ENCODE assay signal across 30 cellular contexts in the genomic region with DNA sequence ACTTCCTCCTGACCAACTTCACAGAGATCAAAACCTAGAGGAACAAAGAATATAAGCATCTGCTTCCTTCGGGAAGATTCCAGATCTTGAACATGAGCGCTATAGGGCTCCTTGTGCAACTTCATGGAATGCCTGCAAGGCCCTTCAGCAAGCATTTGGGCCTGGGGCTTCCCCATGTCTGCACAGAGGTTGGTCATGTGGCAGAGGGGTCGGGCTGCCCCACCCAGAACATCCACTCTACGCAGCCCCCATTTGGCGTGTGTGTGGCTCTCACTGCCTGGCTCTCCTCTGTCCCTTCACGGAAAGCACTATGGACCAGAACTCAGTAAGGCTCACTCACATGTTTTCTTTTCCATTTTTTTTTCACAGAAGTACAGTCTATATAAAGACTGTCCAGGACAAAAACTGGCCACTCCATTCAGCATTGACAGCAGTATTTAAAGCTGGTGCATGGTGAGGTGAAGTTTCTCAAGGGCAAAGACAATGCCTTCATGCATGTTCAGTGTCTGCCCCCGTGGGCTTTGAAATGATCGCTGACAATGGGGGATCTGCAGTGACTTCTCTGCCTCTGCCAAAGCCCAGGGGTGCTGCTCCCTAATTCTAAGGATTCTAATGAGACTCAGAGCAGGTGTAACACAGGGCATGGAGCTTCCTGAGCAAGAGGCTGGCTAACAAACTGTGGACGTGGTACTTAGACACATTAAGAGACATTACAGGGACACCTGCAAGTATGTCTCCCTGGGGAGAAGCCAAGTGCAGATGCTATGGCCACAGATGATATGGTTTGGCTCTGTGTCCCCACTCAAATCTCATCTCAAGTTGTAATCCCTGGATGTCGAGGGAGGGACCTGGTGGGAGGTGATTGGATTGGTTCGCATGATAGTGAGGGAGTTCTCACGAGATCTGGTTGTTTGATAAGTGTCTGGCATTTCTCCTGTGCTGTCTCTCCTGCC.
DNase-seq lines count a peak whose midpoint lies in the region; ATAC-seq and TF ChIP-seq lines count a peak whose summit lies in the region.
"Had no signal": no experiment of that assay in that cellular context is flagged by ENCODE, and none has a peak within 500 bp of the region (broad histone marks: within the 10 kb centered on the region; RNA-seq: fewer than 3 reads in every experiment).

No MANE protein-coding gene starts in this region.

- H3K56ac ChIP-seq in IMR-90 (ENCODE audit: extremely low read depth, insufficient read depth, low read length) = no peak overlapping the region

- no peaks in the 10 kb centered on the region for H3K9me3 Mint-ChIP-seq in endodermal cell
- H3K9me3 Mint-ChIP-seq: brain; effector memory CD8-positive, alpha-beta T cell; natural killer cell treated with Interleukin-12 subunit alpha and Interleukin-12 subunit beta and Interleukin-15 and Interleukin-18, amount 100 ng/mL, for 72 hours had no signal

- H3K4me1 ChIP-seq in IMR-90 (ENCODE audit: control insufficient read depth, insufficient read depth, low read length) (peaks cover 11% of the 10 kb centered on the region), endodermal cell (ENCODE audit: control insufficient read depth, insufficient read depth, low read length) (no peaks in the 10 kb centered on the region)
- H3K4me1 ChIP-seq: A549, colonic mucosa, pancreas had no signal

- no peak overlapping the region for H4K8ac ChIP-seq in IMR-90 (ENCODE audit: low read depth in 2 of 2, low read length in 2 of 2)

- H3K4me3 ChIP-seq in IMR-90 (ENCODE audit: insufficient read depth, low read depth, low read length) = no peak overlapping the region
- no peak overlapping the region for H3K4me3 ChIP-seq in endodermal cell (ENCODE audit: low read length)
- H3K4me3 ChIP-seq: A549, colonic mucosa, esophagus muscularis mucosa, GM12878, hepatocyte, pancreas, transverse colon had no signal

- H2AFZ ChIP-seq in IMR-90 (replicated peaks; ENCODE audit: low read length, poor library complexity) = no peak overlapping the region
- H2AFZ ChIP-seq: hepatocyte had no signal

- H3K27ac Mint-ChIP-seq in endodermal cell = no peak overlapping the region
- H3K27ac Mint-ChIP-seq: effector memory CD8-positive, alpha-beta T cell; natural killer cell treated with Interleukin-12 subunit alpha and Interleukin-12 subunit beta and Interleukin-15 and Interleukin-18, amount 100 ng/mL, for 72 hours; T-helper 17 cell had no signal

- in situ Hi-C loops in IMR-90 (cut with MboI; ENCODE audit: low sequenced_read_pairs) = no loop called here

- H3K9ac ChIP-seq in IMR-90 (ENCODE audit: low read depth, low read length) (no peak overlapping the region), endodermal cell (ENCODE audit: extremely low read depth, low read length, poor library complexity, severe bottlenecking) (no peak overlapping the region)
- H3K9ac ChIP-seq: SK-N-SH had no signal

- peak overlapping the region; percentile 19 for H2AK9ac ChIP-seq in IMR-90 (replicated peaks; ENCODE audit: low read depth, low read length, poor library complexity)

- H3K27me3 ChIP-seq in IMR-90 (ENCODE audit: control insufficient read depth, insufficient read depth, low read length) = no peaks in the 10 kb centered on the region
- no peaks in the 10 kb centered on the region for H3K27me3 ChIP-seq in endodermal cell (ENCODE audit: control insufficient read depth, insufficient read depth, low read length, poor library complexity, severe bottlenecking)
- H3K27me3 ChIP-seq: BE2C, colonic mucosa, esophagus muscularis mucosa, hepatocyte, pancreas, transverse colon had no signal

- DNase-seq in activated CD8-positive, alpha-beta memory T cell treated with anti-CD3 and anti-CD28 coated beads for 24 hours = peak; percentile 26
- DNase-seq in activated CD8-positive, alpha-beta memory T cell treated with anti-CD3 and anti-CD28 coated beads, Interleukin-2, amount 50 U/mL, for 48 hours = no peak
- DNase-seq in IMR-90 = no peak
- peak; percentile 29 for DNase-seq in endodermal cell
- DNase-seq in stimulated activated CD8-positive, alpha-beta memory T cell treated with anti-CD3 and anti-CD28 coated beads, Interleukin-4, amount 100 ng/mL, for 48 hours = peak; percentile 18
- DNase-seq in activated CD4-positive, alpha-beta T cell treated with anti-CD3 and anti-CD28 coated beads, Interleukin-2, amount 50 U/mL, for 48 hours = no peak
- DNase-seq: activated CD4-positive, alpha-beta T cell treated with anti-CD3 and anti-CD28 coated beads for 48 hours; activated gamma-delta T cell; BE2C; colonic mucosa; COR-L47; DND-41; effector memory CD8-positive, alpha-beta T cell; foreskin melanocyte; Kasumi-1; MV-4-11; NCI-H524 treated with DMSO at 0.1 percent for 48 hours; SK-N-SH; T-helper 17 cell; transverse colon had no signal

- peaks cover 33% of the 10 kb centered on the region for H3K36me3 Mint-ChIP-seq in endodermal cell (ENCODE audit: low read depth)
- H3K36me3 Mint-ChIP-seq: natural killer cell treated with Interleukin-12 subunit alpha and Interleukin-12 subunit beta and Interleukin-15 and Interleukin-18, amount 100 ng/mL, for 72 hours had no signal

- no peak overlapping the region for H2BK5ac ChIP-seq in IMR-90 (ENCODE audit: low read depth, low read length, poor library complexity, severe bottlenecking)

- H3K4me1 Mint-ChIP-seq in endodermal cell = peaks cover 4% of the 10 kb centered on the region

- H2BK15ac ChIP-seq in IMR-90 (ENCODE audit: low read depth, low read length) = no peak overlapping the region

- H3K9me1 ChIP-seq in IMR-90 (ENCODE audit: insufficient read depth, low read length) = peaks cover 28% of the 10 kb centered on the region

- no peaks in the 10 kb centered on the region for H4K20me1 ChIP-seq in IMR-90 (ENCODE audit: insufficient read depth, low read length)

- peak overlapping the region; percentile 6; the same call in 1 of the 2 replicates for H2BK20ac ChIP-seq in IMR-90 (ENCODE audit: low read depth, low read length)

- POLR2A ChIA-PET in IMR-90 (lab: Charles Lee; ENCODE audit: unreplicated experiment) = no interaction called here

- H4K91ac ChIP-seq in IMR-90 (ENCODE audit: insufficient read depth, low read depth, low read length) = no peak overlapping the region

- TF ChIP-seq RAD21 in IMR-90 (IDR thresholded peaks at IDR 0.05; ENCODE audit: low read length) = no peak

- no peak overlapping the region for H3K4me2 ChIP-seq in IMR-90 (ENCODE audit: low read depth, low read length)
- H3K4me2 ChIP-seq: A549, hepatocyte, SK-N-SH had no signal

- H3K23ac ChIP-seq in IMR-90 (ENCODE audit: low read depth, low read length) = no peak overlapping the region

- no peaks in the 10 kb centered on the region for H3K27me3 Mint-ChIP-seq in endodermal cell (ENCODE audit: insufficient read depth)
- H3K27me3 Mint-ChIP-seq: brain; effector memory CD8-positive, alpha-beta T cell; natural killer cell treated with Interleukin-12 subunit alpha and Interleukin-12 subunit beta and Interleukin-15 and Interleukin-18, amount 100 ng/mL, for 72 hours; T-helper 17 cell had no signal

- no peak for TF ChIP-seq POLR2A in IMR-90 (IDR thresholded peaks at IDR 0.05; ENCODE audit: low read depth, low read length)

- CTCF ChIA-PET in IMR-90 (lab: Yijun Ruan, JAX) = no interaction called here

- H3K36me3 ChIP-seq in IMR-90 (ENCODE audit: control insufficient read depth, insufficient read depth, low read length) (peaks cover 55% of the 10 kb centered on the region), endodermal cell (ENCODE audit: control insufficient read depth, insufficient read depth, low read length) (peaks cover 17% of the 10 kb centered on the region)
- H3K36me3 ChIP-seq: colonic mucosa, transverse colon had no signal

- H3K4ac ChIP-seq in IMR-90 (ENCODE audit: low read depth, low read length) = no peak overlapping the region; the same call in 1 of the 2 replicates

- H3K9me3 ChIP-seq in IMR-90 (ENCODE audit: control insufficient read depth, insufficient read depth, low read length) = no peaks in the 10 kb centered on the region
- H3K9me3 ChIP-seq in endodermal cell (ENCODE audit: control insufficient read depth, low read length) = no peaks in the 10 kb centered on the region
- H3K9me3 ChIP-seq: A549, BE2C, colonic mucosa, esophagus muscularis mucosa, pancreas, SK-N-SH, transverse colon had no signal

- 97% methylated on average over 4 of the region's 12 CpGs; no CpG with 5 or more reads in 1 of the 2 experiments for WGBS in IMR-90 (ENCODE audit: extremely low coverage in 2 of 2, insufficient read length in 1 of 2), 2 experiments
- 92 to 96% methylated on average over 9 to 12 of the region's 12 CpGs for WGBS in endodermal cell (ENCODE audit: insufficient coverage in 1 of 2, insufficient read length in 1 of 2), 2 experiments

- no peak overlapping the region for H3K4me3 Mint-ChIP-seq in endodermal cell
- H3K4me3 Mint-ChIP-seq: brain; effector memory CD8-positive, alpha-beta T cell; natural killer cell treated with Interleukin-12 subunit alpha and Interleukin-12 subunit beta and Interleukin-15 and Interleukin-18, amount 100 ng/mL, for 72 hours; T-helper 17 cell had no signal

- dilution Hi-C loops in IMR-90 (cut with HindIII; ENCODE audit: low sequenced_read_pairs, unreplicated experiment) = no loop called here

- no peak overlapping the region for H3K14ac ChIP-seq in IMR-90 (replicated peaks; ENCODE audit: low read depth, low read length)

- no peak overlapping the region for H3K27ac ChIP-seq in IMR-90 (ENCODE audit: insufficient read depth, low read length)
- no peak overlapping the region for H3K27ac ChIP-seq in endodermal cell (ENCODE audit: low read depth, low read length)
- H3K27ac ChIP-seq: A549, colonic mucosa, esophagus muscularis mucosa, pancreas, transverse colon had no signal

- ATAC-seq in IMR-90 (ENCODE audit: low read depth) (no peak), GM19467 (IDR thresholded peaks at IDR 0.05; ENCODE audit: unreplicated experiment) (no peak), GM18502 (IDR thresholded peaks at IDR 0.05; ENCODE audit: poor library complexity, unreplicated experiment) (no peak)
- ATAC-seq: A549; effector memory CD8-positive, alpha-beta T cell; GM12878; HCT116; pancreas; T-helper 17 cell had no signal

- TF ChIP-seq CTCF in IMR-90 (conservative IDR thresholded peaks at IDR 0.05; ENCODE audit: low read depth, low read length) (no peak), endodermal cell (conservative IDR thresholded peaks at IDR 0.05) (no peak)

- peak overlapping the region; percentile 34; the same call in 1 of the 2 replicates for H2AK5ac ChIP-seq in IMR-90 (ENCODE audit: low read depth, low read length)

- H4K5ac ChIP-seq in IMR-90 (ENCODE audit: low read depth, low read length) = no peak overlapping the region

- no peak overlapping the region for H3K18ac ChIP-seq in IMR-90 (ENCODE audit: low read depth, low read length)

- H2BK120ac ChIP-seq in IMR-90 (ENCODE audit: low read depth, low read length) = peak overlapping the region; percentile 32

- BruUV-seq in IMR-90 (replicated peaks; lab: Mats Ljungman, UMichigan) = no TSS peak

- peaks cover 0 to 5% of the 10 kb centered on the region in 2 experiments; a peak in 1 of 4 replicates for H3K79me1 ChIP-seq in IMR-90 (ENCODE audit: low read depth in 1 of 2, low read length in 2 of 2)

- intact Hi-C loops in IMR-90 (cut with micrococcal nuclease) = loop anchor here (2.0 kb wide), 1 partner anchor 65 kb away; no protein-coding TSS in a partner anchor

TF ChIP-seq in IMR-90, 13 proteins besides CTCF, POLR2A, EP300 and RAD21 (continues in another document):
- TF ChIP-seq RFX5 (IDR thresholded peaks at IDR 0.05; ENCODE audit: low read depth, low read length) = no peak
- TF ChIP-seq MAZ (IDR thresholded peaks at IDR 0.05; ENCODE audit: borderline replicate concordance, low read depth, low read length) = no peak
- no peak for TF ChIP-seq NFE2L2 (IDR thresholded peaks at IDR 0.05; ENCODE audit: low read depth, low read length)

Comparison
In these comparisons a context has a peak if more than half of its experiments do, and no peak if none do; other contexts are left out.
1. DNase-seq: peak in activated CD8-positive, alpha-beta memory T cell treated with anti-CD3 and anti-CD28 coated beads for 24 hours (single experiment), endodermal cell (single experiment) and stimulated activated CD8-positive, alpha-beta memory T cell treated with anti-CD3 and anti-CD28 coated beads, Interleukin-4, amount 100 ng/mL, for 48 hours (single experiment); none in activated CD8-positive, alpha-beta memory T cell treated with anti-CD3 and anti-CD28 coated beads, Interleukin-2, amount 50 U/mL, for 48 hours (single experiment), IMR-90 (single experiment) and activated CD4-positive, alpha-beta T cell treated with anti-CD3 and anti-CD28 coated beads, Interleukin-2, amount 50 U/mL, for 48 hours (0 of 2).